In genomic region chr5:136133416-136134383, GRCh38 we compare ENCODE assay signal across 8 cellular contexts. TPM values are rescaled to one million over a fixed set of nuclear protein-coding genes. Genes with fewer than 3 reads are reported as not detected.
A peak's percentile ranks its signal among the peaks of the same experiment; 100 is the strongest.
DNase-seq lines count a peak whose midpoint lies in the region; ATAC-seq and TF ChIP-seq lines count a peak whose summit lies in the region.

No MANE protein-coding gene starts in this region.

- peaks cover 9% of the 10 kb centered on the region for H3K79me1 ChIP-seq in trophoblast cell (ENCODE audit: low read length)

- peaks cover 6 to 34% of the 10 kb centered on the region in 2 donors for H3K4me1 ChIP-seq in ascending aorta
- peaks cover 0 to 54% of the 10 kb centered on the region in 2 donors for H3K4me1 ChIP-seq in right atrium auricular region
- H3K4me1 ChIP-seq in trophoblast cell (ENCODE audit: control insufficient read depth in 1 of 2, insufficient read depth in 2 of 2, low read length in 2 of 2), result peaks cover 3 to 4% of the 10 kb centered on the region in 2 experiments

- intact Hi-C loops in ascending aorta (cut with DNase I), result loop anchor here (2.0 to 5.0 kb wide), 3 partner anchors 53 to 106 kb away; partner anchors contain the start of gene TGFBI

- H3K27ac Mint-ChIP-seq in activated CD8-positive, alpha-beta memory T cell treated with anti-CD3 and anti-CD28 coated beads, Interleukin-2, amount 10 ng/mL, durations not matched to agents 7 days and 5 days, result peak overlapping the region; percentile 79

- peak overlapping the region; percentile 95 for H3K18ac ChIP-seq in trophoblast cell (ENCODE audit: low read length)

- H3K27me3 ChIP-seq in ascending aorta (no peaks in the 10 kb centered on the region), right atrium auricular region (no peaks in the 10 kb centered on the region), trophoblast cell (ENCODE audit: insufficient read depth, low read length) (no peaks in the 10 kb centered on the region)

- TF ChIP-seq CTCF in ascending aorta (IDR thresholded peaks at IDR 0.05) (no peak), right atrium auricular region (IDR thresholded peaks at IDR 0.05) (no peak)

- peak overlapping the region; percentile 88 for H4K8ac ChIP-seq in trophoblast cell (ENCODE audit: low read depth, low read length)

- peak overlapping the region; percentile 89 for H3K4me3 Mint-ChIP-seq in activated CD8-positive, alpha-beta memory T cell treated with anti-CD3 and anti-CD28 coated beads, Interleukin-2, amount 10 ng/mL, durations not matched to agents 7 days and 5 days

- H3K36me3 ChIP-seq in ascending aorta (no peaks in the 10 kb centered on the region), right atrium auricular region (no peaks in the 10 kb centered on the region), trophoblast cell (ENCODE audit: control insufficient read depth in 1 of 2, insufficient read depth in 2 of 2, low read length in 2 of 2) (no peaks in the 10 kb centered on the region)

- peak overlapping the region; percentile 76 for H4K12ac ChIP-seq in trophoblast cell (ENCODE audit: low read depth, low read length)

- H3K36me3 Mint-ChIP-seq in activated CD8-positive, alpha-beta memory T cell treated with anti-CD3 and anti-CD28 coated beads, Interleukin-2, amount 10 ng/mL, durations not matched to agents 7 days and 5 days, result peaks cover 2% of the 10 kb centered on the region

- H3K4me3 ChIP-seq in ascending aorta, result peak overlapping the region; percentile 76 to 84
- H3K4me3 ChIP-seq in right atrium auricular region, result peak overlapping the region; percentile 89 to 90
- peak overlapping the region; percentile 97 for H3K4me3 ChIP-seq in trophoblast cell (ENCODE audit: low read depth, low read length)

- H2AFZ ChIP-seq in trophoblast cell (ENCODE audit: insufficient read depth, low read length, poor library complexity), result no peak overlapping the region

- peak overlapping the region; percentile 99 for H3K9ac ChIP-seq in trophoblast cell (ENCODE audit: low read length)

- no CpG with 5 or more reads among the region's 25 CpGs for WGBS in trophoblast cell (ENCODE audit: extremely low coverage, insufficient coverage, insufficient read length)

- H3K27me3 Mint-ChIP-seq in activated CD8-positive, alpha-beta memory T cell treated with anti-CD3 and anti-CD28 coated beads, Interleukin-2, amount 10 ng/mL, durations not matched to agents 7 days and 5 days, result peaks cover 25% of the 10 kb centered on the region

- no peak overlapping the region for H3K23ac ChIP-seq in trophoblast cell (ENCODE audit: low read length)

- peak overlapping the region; percentile 13 for H2BK12ac ChIP-seq in trophoblast cell (ENCODE audit: low read length)

- H3K79me2 ChIP-seq in trophoblast cell (ENCODE audit: control insufficient read depth, insufficient read depth, low read length, poor library complexity), result peaks cover 11% of the 10 kb centered on the region

- H3K4me2 ChIP-seq in trophoblast cell (ENCODE audit: low read length), result peak overlapping the region; percentile 97

- no peaks in the 10 kb centered on the region for H3K9me3 Mint-ChIP-seq in activated CD8-positive, alpha-beta memory T cell treated with anti-CD3 and anti-CD28 coated beads, Interleukin-2, amount 10 ng/mL, durations not matched to agents 7 days and 5 days (ENCODE audit: low read depth)

- H2BK5ac ChIP-seq in trophoblast cell (ENCODE audit: low read depth, low read length, poor library complexity), result peak overlapping the region; percentile 68

- CTCF ChIA-PET in activated CD8-positive, alpha-beta memory T cell treated with anti-CD3 and anti-CD28 coated beads, Interleukin-2, amount 10 ng/mL, durations not matched to agents 7 days and 5 days (lab: Charles Lee), result interaction anchor here (1.0 to 2.5 kb wide), 3 partner anchors 11 to 59 kb away, joined by 3 to 8 read pairs (median 3); no protein-coding TSS in a partner anchor

- H3K4ac ChIP-seq in trophoblast cell (ENCODE audit: low read depth, low read length), result peak overlapping the region; percentile 97

- H2AK5ac ChIP-seq in trophoblast cell (ENCODE audit: low read length), result no peak overlapping the region

- H3K9me3 ChIP-seq in ascending aorta (no peaks in the 10 kb centered on the region), right atrium auricular region (no peaks in the 10 kb centered on the region), trophoblast cell (ENCODE audit: insufficient read depth, low read depth, low read length) (no peaks in the 10 kb centered on the region)

- H3K14ac ChIP-seq in trophoblast cell (ENCODE audit: low read length), result peak overlapping the region; percentile 86

- H2BK120ac ChIP-seq in trophoblast cell (ENCODE audit: insufficient read depth, low read length, poor library complexity), result peak overlapping the region; percentile 50

- ATAC-seq in activated CD8-positive, alpha-beta memory T cell treated with anti-CD3 and anti-CD28 coated beads, Interleukin-2, amount 10 ng/mL, durations not matched to agents 7 days and 5 days, result peak; percentile 6
- peak; percentile 11 for ATAC-seq in HG02870 (IDR thresholded peaks at IDR 0.05; ENCODE audit: unreplicated experiment)
- no peak for ATAC-seq in GM19467 (IDR thresholded peaks at IDR 0.05; ENCODE audit: unreplicated experiment)

- peak overlapping the region; percentile 93 for H4K91ac ChIP-seq in trophoblast cell (ENCODE audit: low read depth, low read length)

- H3K27ac ChIP-seq in ascending aorta (peak overlapping the region; percentile 96 to 97), right atrium auricular region (peak overlapping the region; percentile 96 to 98), trophoblast cell (ENCODE audit: low read depth, low read length) (peak overlapping the region; percentile 86)

- H3K4me1 Mint-ChIP-seq in activated CD8-positive, alpha-beta memory T cell treated with anti-CD3 and anti-CD28 coated beads, Interleukin-2, amount 10 ng/mL, durations not matched to agents 7 days and 5 days, result peaks cover 28% of the 10 kb centered on the region

- DNase-seq in activated CD8-positive, alpha-beta memory T cell treated with anti-CD3 and anti-CD28 coated beads, Interleukin-2, amount 10 ng/mL, durations not matched to agents 7 days and 5 days, result no peak
- no peak for DNase-seq in activated CD8-positive, alpha-beta memory T cell treated with anti-CD3 and anti-CD28 coated beads, Interleukin-2, amount 50 U/mL, for 48 hours
- DNase-seq in NCI-H748 (lab: John Stamatoyannopoulos, UW; ENCODE audit: unreplicated experiment) (peak; percentile 73), ascending aorta (ENCODE audit: low spot score in 2 of 2) (no peak), right atrium auricular region (ENCODE audit: low spot score) (no peak), trophoblast cell (peak; percentile 73 to 78)

RNA-seq across cellular contexts. Expression of gene SMAD5, which starts 1.1 kb away (rescaled TPM):
- total RNA-seq in activated CD8-positive, alpha-beta memory T cell treated with anti-CD3 and anti-CD28 coated beads, Interleukin-2, amount 10 ng/mL, durations not matched to agents 7 days and 5 days, result 10 to 100 TPM; 16.8 to 21.8 TPM
- total RNA-seq in ascending aorta (23.8 TPM), right atrium auricular region (10 to 100 TPM; 25.0 to 26.7 TPM)
- 16.4 and 16.7 TPM in 2 replicates for polyA plus RNA-seq in trophoblast cell (2013)

RNA-seq across cellular contexts. Expression of gene SMIM32, which starts 59.3 kb away (rescaled TPM):
- not detected for total RNA-seq in activated CD8-positive, alpha-beta memory T cell treated with anti-CD3 and anti-CD28 coated beads, Interleukin-2, amount 10 ng/mL, durations not matched to agents 7 days and 5 days
- total RNA-seq in ascending aorta (not detected), right atrium auricular region (not detected)
- 2.0 and 2.4 TPM in 2 replicates for polyA plus RNA-seq in trophoblast cell (2013)

Comparison
In these comparisons a context has a peak if more than half of its experiments do, and no peak if none do; other contexts are left out.
1. DNase-seq: peak in NCI-H748 (single experiment) and trophoblast cell (2 of 2); none in activated CD8-positive, alpha-beta memory T cell treated with anti-CD3 and anti-CD28 coated beads, Interleukin-2, amount 10 ng/mL, durations not matched to agents 7 days and 5 days (single experiment), activated CD8-positive, alpha-beta memory T cell treated with anti-CD3 and anti-CD28 coated beads, Interleukin-2, amount 50 U/mL, for 48 hours (single experiment), ascending aorta (0 of 2) and right atrium auricular region (single experiment).
2. Peak in every context shown above with its lines, with median percentiles within 50 percentile points of each other: H3K27ac ChIP-seq and H3K4me3 ChIP-seq.